Comparison of ENCODE assay signal across 15 cellular contexts in the genomic region with DNA sequence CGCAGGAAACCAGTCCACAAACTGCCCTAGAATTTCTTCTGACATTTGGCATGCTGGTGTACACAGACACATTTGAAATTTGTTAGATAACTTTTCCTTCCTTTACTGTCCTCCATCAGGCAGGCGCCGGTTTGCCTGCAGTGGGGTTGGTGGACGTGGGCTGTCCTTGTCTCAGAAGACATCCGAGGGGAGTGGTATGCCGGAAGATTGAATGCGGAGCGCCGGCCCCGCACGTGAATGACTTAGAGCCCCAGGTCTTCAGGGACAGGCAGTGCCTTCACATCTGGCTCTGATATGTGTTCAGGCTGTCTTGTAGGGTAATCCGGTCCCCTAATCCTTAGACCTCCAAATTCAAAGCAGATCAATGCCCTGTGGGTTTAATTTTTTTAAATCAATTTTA. TPM values are rescaled to one million over a fixed set of nuclear protein-coding genes. Genes with fewer than 3 reads are reported as not detected.
DNase-seq lines count a peak whose midpoint lies in the region; ATAC-seq and TF ChIP-seq lines count a peak whose summit lies in the region.
"Had no signal": no experiment of that assay in that cellular context is flagged by ENCODE, and none has a peak within 500 bp of the region (broad histone marks: within the 10 kb centered on the region; RNA-seq: fewer than 3 reads in every experiment).

No MANE protein-coding gene starts in this region.

- H3K9me3 Mint-ChIP-seq in glutamatergic neuron (ENCODE audit: unreplicated experiment): peaks cover 2% of the 10 kb centered on the region

- H3K27ac ChIP-seq in thymus (ENCODE audit: low read depth): peak overlapping the region; percentile 98
- H3K27ac ChIP-seq: 22Rv1 had no signal

- TF ChIP-seq CTCF in glutamatergic neuron (IDR thresholded peaks at IDR 0.05; ENCODE audit: partially characterized antibody, unreplicated experiment): no peak

- ATAC-seq in Right ventricle myocardium inferior (no peak), Right ventricle myocardium superior (ENCODE audit: poor library complexity) (no peak)

- no peaks in the 10 kb centered on the region for H3K27me3 ChIP-seq in thymus (ENCODE audit: control insufficient read depth, insufficient read depth)

- H3K4me3 ChIP-seq in thymus (ENCODE audit: low read length): peak overlapping the region; percentile 32

- no peaks in the 10 kb centered on the region for H3K36me3 Mint-ChIP-seq in glutamatergic neuron (ENCODE audit: unreplicated experiment)

- H3K4me1 ChIP-seq in thymus (ENCODE audit: control insufficient read depth, insufficient read depth, low read length): peaks cover 38% of the 10 kb centered on the region

- H3K9me3 ChIP-seq in thymus (ENCODE audit: control insufficient read depth): no peaks in the 10 kb centered on the region

- no peak overlapping the region for H3K27ac Mint-ChIP-seq in glutamatergic neuron (ENCODE audit: unreplicated experiment)
- H3K27ac Mint-ChIP-seq: HFFc6 had no signal

- H3K4me3 Mint-ChIP-seq in glutamatergic neuron (ENCODE audit: unreplicated experiment): peak overlapping the region; percentile 6
- H3K4me3 Mint-ChIP-seq: CD14-positive monocyte, HFFc6 had no signal

- 69% methylated on average over 12 of the region's 12 CpGs for WGBS in thymus

- peaks cover 1% of the 10 kb centered on the region for H3K27me3 Mint-ChIP-seq in glutamatergic neuron (ENCODE audit: unreplicated experiment)

- peaks cover 13% of the 10 kb centered on the region for H3K4me1 Mint-ChIP-seq in glutamatergic neuron (ENCODE audit: low read depth, unreplicated experiment)

- DNase-seq in Right ventricle myocardium inferior (ENCODE audit: missing footprints) (peak; percentile 21), Right ventricle myocardium superior (no peak), NCI-H82 (lab: John Stamatoyannopoulos, UW) (peak; percentile 77), glutamatergic neuron (no peak), SHP77 treated with DMSO at 0.1 percent for 48 hours (lab: John Stamatoyannopoulos, UW) (no peak), NCI-H1417 (lab: John Stamatoyannopoulos, UW) (no peak), kidney glomerular epithelial cell (lab: John Stamatoyannopoulos, UW) (no peak)
- DNase-seq: DMS 273 treated with DMSO at 0.1 percent for 48 hours, HCEC 1CT, HFFc6 had no signal

- intact Hi-C loops in Right ventricle myocardium inferior (cut with DNase I): no loop called here
- intact Hi-C loops in Right ventricle myocardium superior (cut with DNase I): no loop called here

- peaks cover 10% of the 10 kb centered on the region for H3K36me3 ChIP-seq in thymus (ENCODE audit: control insufficient read depth, insufficient read depth)

RNA-seq across cellular contexts. Expression of a gene that starts 13.4 kb away (rescaled TPM):
- 8.8 TPM for total RNA-seq in Right ventricle myocardium inferior
- total RNA-seq in Right ventricle myocardium superior: 11.0 TPM
- 48.3 TPM for total RNA-seq in glutamatergic neuron (ENCODE audit: unreplicated experiment)
- polyA plus RNA-seq in thymus: 43.3 TPM

RNA-seq across cellular contexts. Expression of a gene that starts 27.6 kb away (rescaled TPM):
- total RNA-seq in Right ventricle myocardium inferior: 0.16 TPM
- 0.13 TPM for total RNA-seq in Right ventricle myocardium superior
- 61.9 TPM for total RNA-seq in glutamatergic neuron (ENCODE audit: unreplicated experiment)
- 2.1 TPM for polyA plus RNA-seq in thymus
- total RNA-seq: Daoy had no signal
- polyA plus RNA-seq: BJ, CD14-positive monocyte had no signal

RNA-seq across cellular contexts. Expression of a gene that starts 32.9 kb away (rescaled TPM):
- total RNA-seq in Right ventricle myocardium inferior: 53.5 TPM
- 52.5 TPM for total RNA-seq in Right ventricle myocardium superior
- 63.6 TPM for total RNA-seq in glutamatergic neuron (ENCODE audit: unreplicated experiment)
- polyA plus RNA-seq in thymus: 110 TPM

RNA-seq across cellular contexts. Expression of a gene that starts 33.5 kb away (rescaled TPM):
- 16.6 TPM for total RNA-seq in Right ventricle myocardium inferior
- 18.0 TPM for total RNA-seq in Right ventricle myocardium superior
- total RNA-seq in glutamatergic neuron (ENCODE audit: unreplicated experiment): 85.0 TPM
- 65.4 TPM for polyA plus RNA-seq in thymus

RNA-seq across cellular contexts. Expression of a gene that starts 36.4 kb away (rescaled TPM):
- total RNA-seq in Right ventricle myocardium inferior (0.57 TPM), Right ventricle myocardium superior (0.38 TPM), glutamatergic neuron (ENCODE audit: unreplicated experiment) (3.4 TPM)
- polyA plus RNA-seq in thymus: 3.1 TPM

Comparison
In these comparisons a context has a peak if more than half of its experiments do, and no peak if none do; other contexts are left out.
1. DNase-seq: peak in Right ventricle myocardium inferior (single experiment) and NCI-H82 (single experiment); none in Right ventricle myocardium superior (single experiment), glutamatergic neuron (single experiment), SHP77 treated with DMSO at 0.1 percent for 48 hours (single experiment), NCI-H1417 (0 of 3) and kidney glomerular epithelial cell (single experiment).
2. RNA of a gene that starts 27.6 kb away (total RNA-seq): 61.9 TPM in glutamatergic neuron (single experiment); 0.16 TPM in Right ventricle myocardium inferior (single experiment) and 0.13 TPM in Right ventricle myocardium superior (single experiment); every median in the first group is over 10 times any median in the second.